Comparison of ENCODE assay signal across 18 cellular contexts in the genomic region with DNA sequence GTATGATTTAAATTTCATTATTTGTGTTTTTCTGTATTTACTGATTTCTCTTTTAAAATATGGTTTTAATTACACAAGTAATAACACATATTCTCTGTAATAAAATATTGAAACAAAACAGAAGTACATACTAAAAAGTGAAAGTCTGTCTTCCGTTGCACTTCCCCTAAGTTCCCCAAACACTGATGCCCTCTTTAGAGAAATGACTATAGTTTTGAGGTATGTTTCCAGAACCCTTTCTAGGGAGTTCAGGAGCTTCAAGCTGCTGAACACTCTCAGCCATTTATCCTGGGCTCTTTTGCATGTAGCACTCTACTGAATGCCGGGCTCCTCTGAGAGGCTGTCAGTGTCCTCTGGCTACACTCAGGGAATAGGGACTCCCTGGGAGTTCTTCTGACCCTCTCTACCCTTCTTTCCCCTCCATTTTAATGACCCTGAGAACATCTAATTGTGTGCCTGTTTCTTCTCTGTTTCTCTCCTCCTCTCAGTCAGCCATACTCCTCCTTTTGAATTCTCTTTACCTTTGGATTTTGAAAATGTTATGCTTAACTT.
DNase-seq lines count a peak whose midpoint lies in the region; ATAC-seq and TF ChIP-seq lines count a peak whose summit lies in the region.
"Had no signal": no experiment of that assay in that cellular context is flagged by ENCODE, and none has a peak within 500 bp of the region (broad histone marks: within the 10 kb centered on the region; RNA-seq: fewer than 3 reads in every experiment).

No MANE protein-coding gene starts in this region.

- no peak overlapping the region for H2AFZ ChIP-seq in MM.1S (ENCODE audit: low read length)

- no peaks in the 10 kb centered on the region for H3F3A ChIP-seq in MM.1S (ENCODE audit: insufficient read depth, low read length)

- TF ChIP-seq CTCF in uterus (IDR thresholded peaks at IDR 0.05) (no peak), MM.1S (IDR thresholded peaks at IDR 0.05; ENCODE audit: low read length) (no peak)

- no peaks in the 10 kb centered on the region for H3K9me3 ChIP-seq in uterus
- H3K9me3 ChIP-seq in MM.1S (replicated peaks; ENCODE audit: insufficient read depth, low read length) = no peaks in the 10 kb centered on the region
- H3K9me3 ChIP-seq: HAP-1 had no signal

- H3K36me3 ChIP-seq in uterus (no peaks in the 10 kb centered on the region), MM.1S (replicated peaks; ENCODE audit: insufficient read depth, low read length) (no peaks in the 10 kb centered on the region)
- H3K36me3 ChIP-seq: HAP-1 had no signal

- intact Hi-C loops in uterus (cut with DNase I; ENCODE audit: low total_unique reads) = no loop called here

- H3K9me2 ChIP-seq in MM.1S (replicated peaks; ENCODE audit: insufficient read depth, low read length) = no peaks in the 10 kb centered on the region

- peak; percentile 53 for DNase-seq in NOMO-1 treated with DMSO at 0.1 percent for 48 hours (lab: John Stamatoyannopoulos, UW; ENCODE audit: unreplicated experiment)
- DNase-seq in NOMO-1 treated with dmso at 0.1 percent for 144 hours (lab: John Stamatoyannopoulos, UW; ENCODE audit: unreplicated experiment) = no peak
- DNase-seq in NCI-H526 treated with DMSO at 0.1 percent for 48 hours (lab: John Stamatoyannopoulos, UW) = peak; percentile 44
- peak; percentile 19 for DNase-seq in iPS-NIHi7 (ENCODE audit: extremely low spot score)
- no peak for DNase-seq in uterus
- DNase-seq in MM.1S = no peak
- no peak for DNase-seq in GM03348 (ENCODE audit: low spot score)
- DNase-seq: DMS79 treated with DMSO at 0.1 percent for 48 hours, GDM1, IMR-90, NCI-H1048, NCI-H146, NCI-H2107, NCI-H446, NCI-H748 treated with DMSO at 0.1 percent for 48 hours, SHP77 treated with DMSO at 0.1 percent for 48 hours had no signal

- H3K9ac ChIP-seq in MM.1S (ENCODE audit: low read length) = no peak overlapping the region

- no peaks in the 10 kb centered on the region for H3K79me2 ChIP-seq in MM.1S (ENCODE audit: low read length)

- H3K27me3 ChIP-seq in uterus (no peaks in the 10 kb centered on the region), MM.1S (replicated peaks; ENCODE audit: insufficient read depth, low read length) (no peaks in the 10 kb centered on the region)

- H3K4me3 ChIP-seq in uterus = no peak overlapping the region
- no peak overlapping the region for H3K4me3 ChIP-seq in MM.1S (ENCODE audit: low read length)
- H3K4me3 ChIP-seq: HAP-1 had no signal

- ATAC-seq in GM21390 (IDR thresholded peaks at IDR 0.05; ENCODE audit: unreplicated experiment) = no peak

- no peak for TF ChIP-seq POLR2A in uterus (IDR thresholded peaks at IDR 0.05)

- no peaks in the 10 kb centered on the region for H4K20me1 ChIP-seq in MM.1S (ENCODE audit: insufficient read depth, low read length)

- H3K27ac ChIP-seq in uterus (peak overlapping the region; percentile 2 to 45), MM.1S (ENCODE audit: low read length) (no peak overlapping the region)

- H3K4me1 ChIP-seq in uterus (no peaks in the 10 kb centered on the region), MM.1S (ENCODE audit: low read length) (no peaks in the 10 kb centered on the region)
- H3K4me1 ChIP-seq: HAP-1 had no signal

- no peak overlapping the region for H3K4me2 ChIP-seq in MM.1S (ENCODE audit: low read depth, low read length)

Comparison
In these comparisons a context has a peak if more than half of its experiments do, and no peak if none do; other contexts are left out.
1. DNase-seq: peak in NOMO-1 treated with DMSO at 0.1 percent for 48 hours (single experiment), NCI-H526 treated with DMSO at 0.1 percent for 48 hours (single experiment) and iPS-NIHi7 (single experiment); none in NOMO-1 treated with dmso at 0.1 percent for 144 hours (single experiment), uterus (0 of 2), MM.1S (single experiment) and GM03348 (single experiment).